Comparison of ENCODE assay signal across 12 cellular contexts in the genomic region with DNA sequence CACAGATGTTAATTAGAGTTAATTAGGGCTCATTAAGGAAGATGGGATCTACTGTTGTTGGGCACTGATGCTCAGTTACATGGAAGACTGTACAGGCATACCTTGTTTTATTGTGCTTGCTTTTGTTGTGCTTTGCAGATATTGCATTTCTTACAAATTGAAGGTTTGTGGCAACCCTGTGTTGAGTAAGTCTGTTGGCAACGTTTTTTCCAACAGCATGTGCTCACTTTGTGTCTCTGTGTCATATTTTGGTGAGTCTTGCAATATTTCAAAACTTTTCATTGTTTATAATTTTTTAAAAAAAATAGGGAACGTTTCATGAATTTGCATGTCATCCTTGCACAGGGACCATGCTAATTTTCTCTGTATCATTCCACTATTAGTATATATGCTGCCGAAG.
"Had no signal": no experiment of that assay in that cellular context is flagged by ENCODE, and none has a peak within 500 bp of the region (broad histone marks: within the 10 kb centered on the region; RNA-seq: fewer than 3 reads in every experiment).

No MANE protein-coding gene starts in this region.

- DNase-seq: activated CD4-positive, alpha-beta T cell treated with anti-CD3 and anti-CD28 coated beads, Interleukin-2, amount 50 U/mL, for 1 hour; activated CD8-positive, alpha-beta memory T cell treated with anti-CD3 and anti-CD28 coated beads for 24 hours; activated naive CD8-positive, alpha-beta T cell treated with anti-CD3 and anti-CD28 coated beads for 36 hours; brain microvascular endothelial cell; effector CD4-positive, alpha-beta T cell; foreskin fibroblast; occipital lobe; stimulated activated CD4-positive, alpha-beta T cell treated with anti-CD3 and anti-CD28 coated beads, Interleukin-4, amount 100 ng/mL, for 4 hours; stimulated activated CD8-positive, alpha-beta memory T cell treated with anti-CD3 and anti-CD28 coated beads, Interleukin-4, amount 100 ng/mL, for 48 hours; stimulated activated naive CD8-positive, alpha-beta T cell treated with anti-CD3 and anti-CD28 coated beads, Interleukin-15, Interleukin-2, amounts not matched to agents 100 U/mL and 50 U/mL, for 24 hours had no signal

- ATAC-seq: activated CD4-positive, CD25-positive, alpha-beta regulatory T cell treated with anti-CD3 and anti-CD28 coated beads, Interleukin-2, amount 50 U/mL, for 24 hours; natural killer cell treated with Interleukin-12 subunit alpha and Interleukin-12 subunit beta and Interleukin-15 and Interleukin-18, amount 100 ng/mL, for 72 hours; stimulated activated naive CD8-positive, alpha-beta T cell treated with anti-CD3 and anti-CD28 coated beads, Interleukin-15, Interleukin-2, amounts not matched to agents 100 U/mL and 50 U/mL, for 24 hours had no signal
